Comparison of ENCODE assay signal across 2 cellular contexts in the genomic region with DNA sequence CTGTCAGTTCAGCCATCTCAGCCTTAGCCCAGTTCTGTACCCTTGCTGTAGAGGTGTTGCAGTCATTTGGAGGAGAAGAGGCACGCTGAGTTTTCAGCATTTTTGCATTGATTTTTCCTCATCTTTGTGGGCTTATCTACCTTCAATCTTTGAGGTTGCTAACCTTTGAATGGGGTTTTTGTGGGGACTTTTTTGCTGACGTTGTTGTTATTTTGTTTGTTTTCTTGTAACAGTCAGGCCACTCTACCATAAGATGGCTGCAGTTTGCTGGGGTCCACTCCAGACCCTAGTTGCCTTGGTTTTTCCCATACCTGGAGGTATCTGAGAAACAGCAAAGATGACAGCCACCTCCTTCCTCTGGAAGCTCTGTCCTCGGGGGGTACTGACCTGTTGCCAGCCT.
A peak's percentile ranks its signal among the peaks of the same experiment; 100 is the strongest.
TF ChIP-seq lines count a peak whose summit lies in the region.

No MANE protein-coding gene starts in this region.

TF ChIP-seq in A549, 52 proteins besides CTCF, POLR2A, EP300 and RAD21 (continued from another document):
- TF ChIP-seq HES2 (IDR thresholded peaks at IDR 0.05) (no peak), EHF (CRISPR knock-in tag; IDR thresholded peaks at IDR 0.05) (no peak)
- TF ChIP-seq, protein P1, sequence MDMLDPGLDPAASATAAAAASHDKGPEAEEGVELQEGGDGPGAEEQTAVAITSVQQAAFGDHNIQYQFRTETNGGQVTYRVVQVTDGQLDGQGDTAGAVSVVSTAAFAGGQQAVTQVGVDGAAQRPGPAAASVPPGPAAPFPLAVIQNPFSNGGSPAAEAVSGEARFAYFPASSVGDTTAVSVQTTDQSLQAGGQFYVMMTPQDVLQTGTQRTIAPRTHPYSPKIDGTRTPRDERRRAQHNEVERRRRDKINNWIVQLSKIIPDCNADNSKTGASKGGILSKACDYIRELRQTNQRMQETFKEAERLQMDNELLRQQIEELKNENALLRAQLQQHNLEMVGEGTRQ (IDR thresholded peaks at IDR 0.05): no peak

TF ChIP-seq in K562, 482 proteins besides CTCF, POLR2A, EP300 and RAD21 (continued from another document):
- TF ChIP-seq ZNF140 (CRISPR knock-in tag; IDR thresholded peaks at IDR 0.05): no peak
- peak; percentile 71 for TF ChIP-seq MAFG (tag; conservative IDR thresholded peaks at IDR 0.05)
- TF ChIP-seq MAFK (IDR thresholded peaks at IDR 0.05; ENCODE audit: low read length): peak; percentile 81
- TF ChIP-seq MAFF (IDR thresholded peaks at IDR 0.05; ENCODE audit: low read length): peak; percentile 82
- TF ChIP-seq ZNF316 (IDR thresholded peaks at IDR 0.05): peak; percentile 90
- TF ChIP-seq C11orf30 (IDR thresholded peaks at IDR 0.05; ENCODE audit: low read depth): peak; percentile 81
